1 cellular context compared by ENCODE assay signal in genomic region chr1:46489638-46490602, GRCh38.
A peak's percentile ranks its signal among the peaks of the same experiment; 100 is the strongest.
TF ChIP-seq lines count a peak whose summit lies in the region.

DMBX1 (plus strand) TSS chr1:46489836; CDS start chr1:46507011, 17,175 bp downstream.

TF ChIP-seq in K562, 482 proteins besides CTCF, POLR2A, EP300 and RAD21 (continued from another document):
- TF ChIP-seq, protein P1, sequence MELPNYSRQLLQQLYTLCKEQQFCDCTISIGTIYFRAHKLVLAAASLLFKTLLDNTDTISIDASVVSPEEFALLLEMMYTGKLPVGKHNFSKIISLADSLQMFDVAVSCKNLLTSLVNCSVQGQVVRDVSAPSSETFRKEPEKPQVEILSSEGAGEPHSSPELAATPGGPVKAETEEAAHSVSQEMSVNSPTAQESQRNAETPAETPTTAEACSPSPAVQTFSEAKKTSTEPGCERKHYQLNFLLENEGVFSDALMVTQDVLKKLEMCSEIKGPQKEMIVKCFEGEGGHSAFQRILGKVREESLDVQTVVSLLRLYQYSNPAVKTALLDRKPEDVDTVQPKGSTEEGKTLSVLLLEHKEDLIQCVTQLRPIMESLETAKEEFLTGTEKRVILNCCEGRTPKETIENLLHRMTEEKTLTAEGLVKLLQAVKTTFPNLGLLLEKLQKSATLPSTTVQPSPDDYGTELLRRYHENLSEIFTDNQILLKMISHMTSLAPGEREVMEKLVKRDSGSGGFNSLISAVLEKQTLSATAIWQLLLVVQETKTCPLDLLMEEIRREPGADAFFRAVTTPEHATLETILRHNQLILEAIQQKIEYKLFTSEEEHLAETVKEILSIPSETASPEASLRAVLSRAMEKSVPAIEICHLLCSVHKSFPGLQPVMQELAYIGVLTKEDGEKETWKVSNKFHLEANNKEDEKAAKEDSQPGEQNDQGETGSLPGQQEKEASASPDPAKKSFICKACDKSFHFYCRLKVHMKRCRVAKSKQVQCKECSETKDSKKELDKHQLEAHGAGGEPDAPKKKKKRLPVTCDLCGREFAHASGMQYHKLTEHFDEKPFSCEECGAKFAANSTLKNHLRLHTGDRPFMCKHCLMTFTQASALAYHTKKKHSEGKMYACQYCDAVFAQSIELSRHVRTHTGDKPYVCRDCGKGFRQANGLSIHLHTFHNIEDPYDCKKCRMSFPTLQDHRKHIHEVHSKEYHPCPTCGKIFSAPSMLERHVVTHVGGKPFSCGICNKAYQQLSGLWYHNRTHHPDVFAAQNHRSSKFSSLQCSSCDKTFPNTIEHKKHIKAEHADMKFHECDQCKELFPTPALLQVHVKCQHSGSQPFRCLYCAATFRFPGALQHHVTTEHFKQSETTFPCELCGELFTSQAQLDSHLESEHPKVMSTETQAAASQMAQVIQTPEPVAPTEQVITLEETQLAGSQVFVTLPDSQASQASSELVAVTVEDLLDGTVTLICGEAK (IDR thresholded peaks at IDR 0.05) = 0 out of 2 replicates have a peak, but pooled peaks have one; percentile 35
- TF ChIP-seq, protein P1 (CRISPR knock-in tag; IDR thresholded peaks at IDR 0.05) = no peak
- TF ChIP-seq BDP1 (IDR thresholded peaks at IDR 0.05; ENCODE audit: insufficient read depth, insufficient read length) (no peak), KLF1 (tag; IDR thresholded peaks at IDR 0.05) (no peak), RCOR1 (IDR thresholded peaks at IDR 0.05; ENCODE audit: borderline replicate concordance in 1 of 2, low read depth in 2 of 2, low read length in 2 of 2) (no peak), SREBF2 (CRISPR knock-in tag; IDR thresholded peaks at IDR 0.05) (no peak), PKNOX1 (IDR thresholded peaks at IDR 0.05) (peak; percentile 98), LCOR (CRISPR knock-in tag; IDR thresholded peaks at IDR 0.05) (no peak), BRCA1 (IDR thresholded peaks at IDR 0.05) (no peak), BRCA1 (CRISPR knock-in tag; IDR thresholded peaks at IDR 0.05) (no peak), CSDE1 (IDR thresholded peaks at IDR 0.05) (no peak), KDM1A (IDR thresholded peaks at IDR 0.05) (no peak), RBFOX2 (IDR thresholded peaks at IDR 0.05; ENCODE audit: low read depth, low read length) (peak; percentile 69), ZNF655 (CRISPR knock-in tag; IDR thresholded peaks at IDR 0.05) (no peak), SRF (CRISPR knock-in tag; IDR thresholded peaks at IDR 0.05) (no peak), XRCC3 (IDR thresholded peaks at IDR 0.05) (no peak), ZNF512 (tag; IDR thresholded peaks at IDR 0.05) (no peak), ZNF717 (CRISPR knock-in tag; IDR thresholded peaks at IDR 0.05) (no peak), ZNF121 (CRISPR knock-in tag; conservative IDR thresholded peaks at IDR 0.05) (no peak), MNT (conservative IDR thresholded peaks at IDR 0.05) (peak in 1 of 2 experiments; percentile 27; a peak in 1 of 4 replicates), RBM15 (IDR thresholded peaks at IDR 0.05; ENCODE audit: insufficient read depth, low read length) (no peak), TCF3 (CRISPR knock-in tag; IDR thresholded peaks at IDR 0.05) (no peak), XRCC4 (IDR thresholded peaks at IDR 0.05; ENCODE audit: extremely low read depth, insufficient read depth, insufficient read length) (no peak), BRD4 (IDR thresholded peaks at IDR 0.05) (no peak), TCF7 (IDR thresholded peaks at IDR 0.05; ENCODE audit: borderline replicate concordance) (no peak), NR1H2 (CRISPR knock-in tag; IDR thresholded peaks at IDR 0.05) (no peak), TRIM24 (IDR thresholded peaks at IDR 0.05) (no peak), ZBTB2 (IDR thresholded peaks at IDR 0.05) (no peak)
- TF ChIP-seq, protein P2, sequence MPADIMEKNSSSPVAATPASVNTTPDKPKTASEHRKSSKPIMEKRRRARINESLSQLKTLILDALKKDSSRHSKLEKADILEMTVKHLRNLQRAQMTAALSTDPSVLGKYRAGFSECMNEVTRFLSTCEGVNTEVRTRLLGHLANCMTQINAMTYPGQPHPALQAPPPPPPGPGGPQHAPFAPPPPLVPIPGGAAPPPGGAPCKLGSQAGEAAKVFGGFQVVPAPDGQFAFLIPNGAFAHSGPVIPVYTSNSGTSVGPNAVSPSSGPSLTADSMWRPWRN (IDR thresholded peaks at IDR 0.05; ENCODE audit: low read depth) = no peak
- TF ChIP-seq, protein P3, sequence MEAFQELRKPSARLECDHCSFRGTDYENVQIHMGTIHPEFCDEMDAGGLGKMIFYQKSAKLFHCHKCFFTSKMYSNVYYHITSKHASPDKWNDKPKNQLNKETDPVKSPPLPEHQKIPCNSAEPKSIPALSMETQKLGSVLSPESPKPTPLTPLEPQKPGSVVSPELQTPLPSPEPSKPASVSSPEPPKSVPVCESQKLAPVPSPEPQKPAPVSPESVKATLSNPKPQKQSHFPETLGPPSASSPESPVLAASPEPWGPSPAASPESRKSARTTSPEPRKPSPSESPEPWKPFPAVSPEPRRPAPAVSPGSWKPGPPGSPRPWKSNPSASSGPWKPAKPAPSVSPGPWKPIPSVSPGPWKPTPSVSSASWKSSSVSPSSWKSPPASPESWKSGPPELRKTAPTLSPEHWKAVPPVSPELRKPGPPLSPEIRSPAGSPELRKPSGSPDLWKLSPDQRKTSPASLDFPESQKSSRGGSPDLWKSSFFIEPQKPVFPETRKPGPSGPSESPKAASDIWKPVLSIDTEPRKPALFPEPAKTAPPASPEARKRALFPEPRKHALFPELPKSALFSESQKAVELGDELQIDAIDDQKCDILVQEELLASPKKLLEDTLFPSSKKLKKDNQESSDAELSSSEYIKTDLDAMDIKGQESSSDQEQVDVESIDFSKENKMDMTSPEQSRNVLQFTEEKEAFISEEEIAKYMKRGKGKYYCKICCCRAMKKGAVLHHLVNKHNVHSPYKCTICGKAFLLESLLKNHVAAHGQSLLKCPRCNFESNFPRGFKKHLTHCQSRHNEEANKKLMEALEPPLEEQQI (IDR thresholded peaks at IDR 0.05) = no peak
